ENCODE assay signal across 1 cellular context in the genomic region with DNA sequence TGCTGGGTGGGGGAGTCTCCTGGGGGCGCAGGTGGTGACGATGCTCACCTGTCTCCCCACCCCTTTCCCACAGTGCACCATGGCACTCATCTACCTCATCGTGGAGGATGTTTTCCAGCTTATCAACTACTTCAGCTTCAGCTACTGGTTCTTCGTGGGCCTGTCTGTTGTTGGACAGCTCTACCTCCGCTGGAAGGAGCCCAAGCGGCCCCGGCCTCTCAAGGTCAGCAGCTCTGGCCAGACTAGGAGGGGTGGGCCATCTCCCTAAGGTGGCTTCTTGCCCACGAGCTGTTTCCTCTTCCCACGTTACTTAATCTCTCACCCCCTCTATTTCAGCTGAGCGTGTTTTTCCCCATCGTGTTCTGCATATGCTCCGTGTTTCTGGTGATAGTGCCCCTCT.
TF ChIP-seq lines count a peak whose summit lies in the region.

No MANE protein-coding gene starts in this region.

TF ChIP-seq in SK-N-SH, 30 proteins besides CTCF, POLR2A, EP300 and RAD21:
- no peak for TF ChIP-seq CHD2 (IDR thresholded peaks at IDR 0.05; ENCODE audit: low read length, partially characterized antibody)
- TF ChIP-seq, protein P1, sequence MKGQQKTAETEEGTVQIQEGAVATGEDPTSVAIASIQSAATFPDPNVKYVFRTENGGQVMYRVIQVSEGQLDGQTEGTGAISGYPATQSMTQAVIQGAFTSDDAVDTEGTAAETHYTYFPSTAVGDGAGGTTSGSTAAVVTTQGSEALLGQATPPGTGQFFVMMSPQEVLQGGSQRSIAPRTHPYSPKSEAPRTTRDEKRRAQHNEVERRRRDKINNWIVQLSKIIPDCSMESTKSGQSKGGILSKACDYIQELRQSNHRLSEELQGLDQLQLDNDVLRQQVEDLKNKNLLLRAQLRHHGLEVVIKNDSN (IDR thresholded peaks at IDR 0.05; ENCODE audit: borderline replicate concordance, low read depth), result no peak
- TF ChIP-seq, protein P2, sequence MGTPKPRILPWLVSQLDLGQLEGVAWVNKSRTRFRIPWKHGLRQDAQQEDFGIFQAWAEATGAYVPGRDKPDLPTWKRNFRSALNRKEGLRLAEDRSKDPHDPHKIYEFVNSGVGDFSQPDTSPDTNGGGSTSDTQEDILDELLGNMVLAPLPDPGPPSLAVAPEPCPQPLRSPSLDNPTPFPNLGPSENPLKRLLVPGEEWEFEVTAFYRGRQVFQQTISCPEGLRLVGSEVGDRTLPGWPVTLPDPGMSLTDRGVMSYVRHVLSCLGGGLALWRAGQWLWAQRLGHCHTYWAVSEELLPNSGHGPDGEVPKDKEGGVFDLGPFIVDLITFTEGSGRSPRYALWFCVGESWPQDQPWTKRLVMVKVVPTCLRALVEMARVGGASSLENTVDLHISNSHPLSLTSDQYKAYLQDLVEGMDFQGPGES (IDR thresholded peaks at IDR 0.05; ENCODE audit: low read depth, low read length), result no peak
- no peak for TF ChIP-seq RCOR1 (IDR thresholded peaks at IDR 0.05; ENCODE audit: low read length)
- no peak for TF ChIP-seq NFIC (IDR thresholded peaks at IDR 0.05; ENCODE audit: borderline replicate concordance)
- TF ChIP-seq, protein P3, sequence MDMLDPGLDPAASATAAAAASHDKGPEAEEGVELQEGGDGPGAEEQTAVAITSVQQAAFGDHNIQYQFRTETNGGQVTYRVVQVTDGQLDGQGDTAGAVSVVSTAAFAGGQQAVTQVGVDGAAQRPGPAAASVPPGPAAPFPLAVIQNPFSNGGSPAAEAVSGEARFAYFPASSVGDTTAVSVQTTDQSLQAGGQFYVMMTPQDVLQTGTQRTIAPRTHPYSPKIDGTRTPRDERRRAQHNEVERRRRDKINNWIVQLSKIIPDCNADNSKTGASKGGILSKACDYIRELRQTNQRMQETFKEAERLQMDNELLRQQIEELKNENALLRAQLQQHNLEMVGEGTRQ (IDR thresholded peaks at IDR 0.05; ENCODE audit: borderline replicate concordance, low read depth, low read length), result no peak
- no peak for TF ChIP-seq RXRA (IDR thresholded peaks at IDR 0.05; ENCODE audit: borderline replicate concordance, low read depth)
- no peak for TF ChIP-seq GATA2 (CRISPR knock-in tag; IDR thresholded peaks at IDR 0.05)
- no peak for TF ChIP-seq YY1 (IDR thresholded peaks at IDR 0.05; ENCODE audit: low read depth)
- TF ChIP-seq FOSL2 (IDR thresholded peaks at IDR 0.05; ENCODE audit: borderline replicate concordance, low read depth), result no peak
- TF ChIP-seq FOXJ3 (CRISPR knock-in tag; IDR thresholded peaks at IDR 0.05), result no peak
- no peak for TF ChIP-seq TAF1 (IDR thresholded peaks at IDR 0.05; ENCODE audit: borderline replicate concordance, low read depth, low read length)
- TF ChIP-seq SIN3A (IDR thresholded peaks at IDR 0.05; ENCODE audit: borderline replicate concordance, low read depth, low read length), result no peak
- no peak for TF ChIP-seq TEAD4 (IDR thresholded peaks at IDR 0.05; ENCODE audit: borderline replicate concordance, insufficient read depth)
- TF ChIP-seq TCF12 (IDR thresholded peaks at IDR 0.05), result no peak
- TF ChIP-seq EZH2phosphoT487 (IDR thresholded peaks at IDR 0.05; ENCODE audit: borderline replicate concordance, low read depth), result no peak
- no peak for TF ChIP-seq SMC3 (IDR thresholded peaks at IDR 0.05; ENCODE audit: low read depth, low read length)
- TF ChIP-seq, protein P4, sequence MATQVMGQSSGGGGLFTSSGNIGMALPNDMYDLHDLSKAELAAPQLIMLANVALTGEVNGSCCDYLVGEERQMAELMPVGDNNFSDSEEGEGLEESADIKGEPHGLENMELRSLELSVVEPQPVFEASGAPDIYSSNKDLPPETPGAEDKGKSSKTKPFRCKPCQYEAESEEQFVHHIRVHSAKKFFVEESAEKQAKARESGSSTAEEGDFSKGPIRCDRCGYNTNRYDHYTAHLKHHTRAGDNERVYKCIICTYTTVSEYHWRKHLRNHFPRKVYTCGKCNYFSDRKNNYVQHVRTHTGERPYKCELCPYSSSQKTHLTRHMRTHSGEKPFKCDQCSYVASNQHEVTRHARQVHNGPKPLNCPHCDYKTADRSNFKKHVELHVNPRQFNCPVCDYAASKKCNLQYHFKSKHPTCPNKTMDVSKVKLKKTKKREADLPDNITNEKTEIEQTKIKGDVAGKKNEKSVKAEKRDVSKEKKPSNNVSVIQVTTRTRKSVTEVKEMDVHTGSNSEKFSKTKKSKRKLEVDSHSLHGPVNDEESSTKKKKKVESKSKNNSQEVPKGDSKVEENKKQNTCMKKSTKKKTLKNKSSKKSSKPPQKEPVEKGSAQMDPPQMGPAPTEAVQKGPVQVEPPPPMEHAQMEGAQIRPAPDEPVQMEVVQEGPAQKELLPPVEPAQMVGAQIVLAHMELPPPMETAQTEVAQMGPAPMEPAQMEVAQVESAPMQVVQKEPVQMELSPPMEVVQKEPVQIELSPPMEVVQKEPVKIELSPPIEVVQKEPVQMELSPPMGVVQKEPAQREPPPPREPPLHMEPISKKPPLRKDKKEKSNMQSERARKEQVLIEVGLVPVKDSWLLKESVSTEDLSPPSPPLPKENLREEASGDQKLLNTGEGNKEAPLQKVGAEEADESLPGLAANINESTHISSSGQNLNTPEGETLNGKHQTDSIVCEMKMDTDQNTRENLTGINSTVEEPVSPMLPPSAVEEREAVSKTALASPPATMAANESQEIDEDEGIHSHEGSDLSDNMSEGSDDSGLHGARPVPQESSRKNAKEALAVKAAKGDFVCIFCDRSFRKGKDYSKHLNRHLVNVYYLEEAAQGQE (IDR thresholded peaks at IDR 0.05; ENCODE audit: low read depth, low read length), result no peak
